24 cellular contexts compared by ENCODE assay signal in genomic region chr15:65690778-65691177, GRCh38.
A peak's percentile ranks its signal among the peaks of the same experiment; 100 is the strongest.
DNase-seq lines count a peak whose midpoint lies in the region; ATAC-seq, FAIRE-seq and TF ChIP-seq lines count a peak whose summit lies in the region.
"Had no signal": no experiment of that assay in that cellular context is flagged by ENCODE, and none has a peak within 500 bp of the region (broad histone marks: within the 10 kb centered on the region; RNA-seq: fewer than 3 reads in every experiment).

No MANE protein-coding gene starts in this region.

- H3K4me3 Mint-ChIP-seq in naive thymus-derived CD8-positive, alpha-beta T cell: no peak overlapping the region
- H3K4me3 Mint-ChIP-seq: CD14-positive monocyte had no signal

- ATAC-seq in GM12878: no peak
- ATAC-seq in HG02852 (IDR thresholded peaks at IDR 0.05; ENCODE audit: unreplicated experiment): no peak
- no peak for ATAC-seq in naive thymus-derived CD8-positive, alpha-beta T cell
- ATAC-seq: Panc1, SK-N-SH treated with all-trans-retinoic acid at 6 μM for 48 hours had no signal

- CTCF ChIA-PET in mammary epithelial cell (lab: Charles Lee; ENCODE audit: low non-redundant PET): no interaction called here
- CTCF ChIA-PET in GM12878 (lab: Yijun Ruan, JAX): interaction anchor here (1.8 kb wide), 1 partner anchor 50 kb away, joined by 4 read pairs; no protein-coding TSS in a partner anchor

- H3K36me3 Mint-ChIP-seq in naive thymus-derived CD8-positive, alpha-beta T cell: peaks cover 29 to 81% (median 47%) of the 10 kb centered on the region in 3 donors

- peaks cover 0 to 13% (median 2%) of the 10 kb centered on the region in 9 donors for H3K9me3 Mint-ChIP-seq in naive thymus-derived CD8-positive, alpha-beta T cell

- no peak for TF ChIP-seq CTCF in mammary epithelial cell (conservative IDR thresholded peaks at IDR 0.05 in 1 of 2, IDR thresholded peaks at IDR 0.05 in 1 of 2; ENCODE audit: extremely low read depth in 1 of 2, insufficient read depth in 1 of 2, low read depth in 1 of 2, low read length in 2 of 2)
- no peak for TF ChIP-seq CTCF in breast epithelium (IDR thresholded peaks at IDR 0.05)
- TF ChIP-seq CTCF in GM12878 (IDR thresholded peaks at IDR 0.05 in 2 of 3, conservative IDR thresholded peaks at IDR 0.05 in 1 of 3; ENCODE audit: control insufficient read depth in 2 of 3, extremely low read depth in 1 of 3, insufficient read depth in 1 of 3, low read depth in 3 of 3, low read length in 3 of 3): no peak
- no peak for TF ChIP-seq CTCF in fibroblast of pulmonary artery (IDR thresholded peaks at IDR 0.05; ENCODE audit: low read length, missing control alignments)

- H3K9me3 ChIP-seq in mammary epithelial cell (replicated peaks; ENCODE audit: insufficient read depth, low read length) (no peaks in the 10 kb centered on the region), breast epithelium (no peaks in the 10 kb centered on the region), GM12878 (replicated peaks; ENCODE audit: control insufficient read depth, insufficient read depth, low read length) (peaks cover 8% of the 10 kb centered on the region)

- BruUV-seq in mammary epithelial cell (replicated peaks; lab: Mats Ljungman, UMichigan) (TSS peak; percentile 35), GM12878 (replicated peaks; lab: Mats Ljungman, UMichigan) (TSS peak; percentile 16)

- in situ Hi-C loops in mammary epithelial cell (cut with MboI; ENCODE audit: low sequenced_read_pairs in 2 of 2) (no loop called here), GM12878 (cut with MboI) (no loop called here)

- H3K4me3 ChIP-seq in mammary epithelial cell (replicated peaks in 1 of 3; ENCODE audit: insufficient read depth in 1 of 3, low read depth in 2 of 3, low read length in 3 of 3): no peak overlapping the region
- H3K4me3 ChIP-seq in breast epithelium: no peak overlapping the region
- H3K4me3 ChIP-seq in GM12878: no peak overlapping the region
- no peak overlapping the region for H3K4me3 ChIP-seq in fibroblast of pulmonary artery (replicated peaks; ENCODE audit: low read depth, low read length)

- H3K27ac ChIP-seq in mammary epithelial cell (ENCODE audit: insufficient read depth, low read depth, low read length) (no peak overlapping the region), breast epithelium (no peak overlapping the region), GM12878 (ENCODE audit: control insufficient read depth, insufficient read depth) (0 out of 2 replicates have a peak overlapping the region, but pooled peaks have one; percentile 14)
- H3K27ac ChIP-seq: 22Rv1 had no signal

- 99% methylated on average over 4 of the region's 4 CpGs for WGBS in mammary epithelial cell (ENCODE audit: low coverage, missing lambda C conversion rate)
- WGBS in GM12878 (ENCODE audit: insufficient coverage, insufficient replicate concordance, low lambda C conversion rate, missing lambda C conversion rate): 99% methylated on average over 4 of the region's 4 CpGs

- POLR2A ChIA-PET in GM12878 (lab: Charles Lee): interaction anchor here (1.0 kb wide), 1 partner anchor 9 kb away, joined by 3 read pairs; no protein-coding TSS in a partner anchor
- POLR2A ChIA-PET in naive thymus-derived CD8-positive, alpha-beta T cell (lab: Charles Lee): no interaction called here

- SMC1A ChIA-PET in GM12878 (lab: Charles Lee; ENCODE audit: uncharacterized antibody, unreplicated experiment): interaction anchor here (0.8 to 2.4 kb wide), 5 partner anchors 8 to 144 kb away, joined by 3 to 6 read pairs (median 3); no protein-coding TSS in a partner anchor

- no peak overlapping the region for H3K27ac Mint-ChIP-seq in naive thymus-derived CD8-positive, alpha-beta T cell
- H3K27ac Mint-ChIP-seq: CD14-positive monocyte had no signal

- no peak for TF ChIP-seq EP300 in GM12878 (IDR thresholded peaks at IDR 0.05; ENCODE audit: borderline replicate concordance in 1 of 2, control insufficient read depth in 1 of 2, low read depth in 2 of 2, low read length in 2 of 2)

- intact Hi-C loops in mammary epithelial cell (cut with micrococcal nuclease): no loop called here
- intact Hi-C loops in breast epithelium (cut with DNase I; ENCODE audit: low total_unique reads): no loop called here
- intact Hi-C loops in GM12878 (cut with micrococcal nuclease; ENCODE audit: unreplicated experiment): no loop called here

- H3K4me1 ChIP-seq in mammary epithelial cell (ENCODE audit: insufficient read depth, low read length) (no peaks in the 10 kb centered on the region), breast epithelium (no peaks in the 10 kb centered on the region), GM12878 (ENCODE audit: control insufficient read depth, insufficient read depth, low read length) (peaks cover 19% of the 10 kb centered on the region)

- TF ChIP-seq POLR2A in breast epithelium (IDR thresholded peaks at IDR 0.05) (no peak), GM12878 (IDR thresholded peaks at IDR 0.05; ENCODE audit: low read depth, low read length) (no peak)

- H3K27me3 ChIP-seq in mammary epithelial cell (ENCODE audit: insufficient read depth, low read length): no peaks in the 10 kb centered on the region
- no peaks in the 10 kb centered on the region for H3K27me3 ChIP-seq in breast epithelium
- no peaks in the 10 kb centered on the region for H3K27me3 ChIP-seq in GM12878 (replicated peaks in 1 of 2; ENCODE audit: control insufficient read depth in 2 of 2, insufficient read depth in 2 of 2, low read length in 1 of 2)

- H4K20me1 ChIP-seq in mammary epithelial cell (ENCODE audit: insufficient read depth, low read length) (no peaks in the 10 kb centered on the region), GM12878 (ENCODE audit: control insufficient read depth, insufficient read depth) (no peaks in the 10 kb centered on the region)

- DNase-seq in mammary epithelial cell (no peak), breast epithelium (ENCODE audit: low spot score in 2 of 2) (no peak), GM12878 (ENCODE audit: low read depth, low spot score) (no peak), fibroblast of pulmonary artery (ENCODE audit: low read depth) (peak; percentile 7), ureter (ENCODE audit: low spot score) (no peak), NCI-H345 treated with DMSO at 0.1 percent for 48 hours (lab: John Stamatoyannopoulos, UW; ENCODE audit: unreplicated experiment) (no peak)
- DNase-seq in naive thymus-derived CD8-positive, alpha-beta T cell: no peak
- DNase-seq: AML-193; KG1; NCI-H1105; NCI-H146; NCI-H2029; NCI-H226; NCI-H524; NCI-H774; NK-92 treated with Interleukin-12 subunit alpha and Interleukin-12 subunit beta, amount 100 ng/mL, for 24 hours had no signal

- H3K4me2 ChIP-seq in mammary epithelial cell (ENCODE audit: insufficient read depth, low read depth, low read length) (no peak overlapping the region), GM12878 (ENCODE audit: control insufficient read depth, insufficient read depth) (no peak overlapping the region)

- no peaks in the 10 kb centered on the region for H3K4me1 Mint-ChIP-seq in naive thymus-derived CD8-positive, alpha-beta T cell
- H3K4me1 Mint-ChIP-seq: CD14-positive monocyte had no signal

- FAIRE-seq in GM12878 (lab: Jason Lieb, UNC): peak; percentile 59
- FAIRE-seq: G401.6, GM19239, H54 had no signal

- H3K79me2 ChIP-seq in mammary epithelial cell (ENCODE audit: insufficient read depth, low read length) (no peaks in the 10 kb centered on the region), GM12878 (ENCODE audit: control insufficient read depth, insufficient read depth, low read length) (no peaks in the 10 kb centered on the region)

- RAD21 ChIA-PET in GM12878 (lab: Charles Lee; ENCODE audit: unreplicated experiment): no interaction called here

- dilution Hi-C loops in mammary epithelial cell (cut with HindIII; ENCODE audit: low sequenced_read_pairs): no loop called here

- no peak overlapping the region for H3K9ac ChIP-seq in mammary epithelial cell (ENCODE audit: insufficient read depth, low read length)
- H3K9ac ChIP-seq in GM12878 (ENCODE audit: control insufficient read depth, insufficient read depth, low read length): no peak overlapping the region

- H3K27me3 Mint-ChIP-seq in naive thymus-derived CD8-positive, alpha-beta T cell: no peaks in the 10 kb centered on the region

- H3K36me3 ChIP-seq in mammary epithelial cell (ENCODE audit: insufficient read depth, low read length): peaks cover 9% of the 10 kb centered on the region
- H3K36me3 ChIP-seq in breast epithelium: peaks cover 4% of the 10 kb centered on the region
- H3K36me3 ChIP-seq in GM12878 (ENCODE audit: control insufficient read depth in 2 of 2, insufficient read depth in 2 of 2, low read length in 1 of 2): peaks cover 2 to 31% of the 10 kb centered on the region in 2 experiments; a peak in 3 of 4 replicates

- H2AFZ ChIP-seq in mammary epithelial cell (ENCODE audit: low read depth, low read length): no peak overlapping the region
- H2AFZ ChIP-seq in GM12878 (ENCODE audit: control insufficient read depth, low read depth, low read length): no peak overlapping the region

- TF ChIP-seq RAD21 in GM12878 (IDR thresholded peaks at IDR 0.05; ENCODE audit: insufficient read depth, low read depth, low read length): no peak

TF ChIP-seq in GM12878, 131 proteins besides CTCF, POLR2A, EP300 and RAD21:
- no peak for TF ChIP-seq YBX1 (IDR thresholded peaks at IDR 0.05)
- no peak for TF ChIP-seq HCFC1 (IDR thresholded peaks at IDR 0.05; ENCODE audit: low read length)
- TF ChIP-seq FOS (IDR thresholded peaks at IDR 0.05; ENCODE audit: borderline replicate concordance, extremely low read depth, insufficient read length): no peak
- TF ChIP-seq, protein P1, sequence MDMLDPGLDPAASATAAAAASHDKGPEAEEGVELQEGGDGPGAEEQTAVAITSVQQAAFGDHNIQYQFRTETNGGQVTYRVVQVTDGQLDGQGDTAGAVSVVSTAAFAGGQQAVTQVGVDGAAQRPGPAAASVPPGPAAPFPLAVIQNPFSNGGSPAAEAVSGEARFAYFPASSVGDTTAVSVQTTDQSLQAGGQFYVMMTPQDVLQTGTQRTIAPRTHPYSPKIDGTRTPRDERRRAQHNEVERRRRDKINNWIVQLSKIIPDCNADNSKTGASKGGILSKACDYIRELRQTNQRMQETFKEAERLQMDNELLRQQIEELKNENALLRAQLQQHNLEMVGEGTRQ (IDR thresholded peaks at IDR 0.05; ENCODE audit: borderline replicate concordance, low read depth, low read length): no peak
- TF ChIP-seq NFIC (IDR thresholded peaks at IDR 0.05; ENCODE audit: low read depth, low read length): no peak
- TF ChIP-seq RELA (IDR thresholded peaks at IDR 0.05; ENCODE audit: borderline replicate concordance, partially characterized antibody): no peak
- no peak for TF ChIP-seq NBN (IDR thresholded peaks at IDR 0.05)
- no peak for TF ChIP-seq HDGF (IDR thresholded peaks at IDR 0.05)
- TF ChIP-seq TARDBP (IDR thresholded peaks at IDR 0.05; ENCODE audit: borderline replicate concordance): no peak
